1 cellular context compared by ENCODE assay signal in genomic region chr1:45658171-45658570, GRCh38.
A peak's percentile ranks its signal among the peaks of the same experiment; 100 is the strongest.
TF ChIP-seq lines count a peak whose summit lies in the region.

No MANE protein-coding gene starts in this region.

TF ChIP-seq in HepG2, 621 proteins besides CTCF, POLR2A, EP300 and RAD21 (continued from another document and continues in another):
- TF ChIP-seq CSRNP1 (CRISPR knock-in tag; IDR thresholded peaks at IDR 0.05): no peak
- no peak for TF ChIP-seq SPEN (CRISPR knock-in tag; IDR thresholded peaks at IDR 0.05; ENCODE audit: low read depth)
- TF ChIP-seq ZNF768 (CRISPR knock-in tag; IDR thresholded peaks at IDR 0.05): no peak
- no peak for TF ChIP-seq ZBED4 (CRISPR knock-in tag; IDR thresholded peaks at IDR 0.05; ENCODE audit: borderline replicate concordance)
- no peak for TF ChIP-seq ZNF761 (CRISPR knock-in tag; conservative IDR thresholded peaks at IDR 0.05)
- TF ChIP-seq ZZZ3 (CRISPR knock-in tag; IDR thresholded peaks at IDR 0.05; ENCODE audit: borderline replicate concordance): no peak
- no peak for TF ChIP-seq ZNF20 (CRISPR knock-in tag; IDR thresholded peaks at IDR 0.05)
- no peak for TF ChIP-seq ZNF296 (CRISPR knock-in tag; conservative IDR thresholded peaks at IDR 0.05)
- TF ChIP-seq ZMYM2 (CRISPR knock-in tag; IDR thresholded peaks at IDR 0.05): no peak
- no peak for TF ChIP-seq BATF2 (CRISPR knock-in tag; IDR thresholded peaks at IDR 0.05)
- no peak for TF ChIP-seq GPN1 (CRISPR knock-in tag; IDR thresholded peaks at IDR 0.05; ENCODE audit: borderline replicate concordance)
- no peak for TF ChIP-seq CBX5 (CRISPR knock-in tag; IDR thresholded peaks at IDR 0.05; ENCODE audit: borderline replicate concordance)
- no peak for TF ChIP-seq ZSCAN5A (CRISPR knock-in tag; IDR thresholded peaks at IDR 0.05; ENCODE audit: borderline replicate concordance)
- no peak for TF ChIP-seq HNRNPL (IDR thresholded peaks at IDR 0.05; ENCODE audit: low read depth, low read length)
- TF ChIP-seq POGK (CRISPR knock-in tag; conservative IDR thresholded peaks at IDR 0.05): no peak
- no peak for TF ChIP-seq MBD4 (IDR thresholded peaks at IDR 0.05; ENCODE audit: borderline replicate concordance, low read length)
- no peak for TF ChIP-seq CSRNP2 (CRISPR knock-in tag; conservative IDR thresholded peaks at IDR 0.05; ENCODE audit: low read depth)
- TF ChIP-seq HNRNPLL (IDR thresholded peaks at IDR 0.05; ENCODE audit: low read depth, low read length, poor library complexity, severe bottlenecking): no peak
- TF ChIP-seq SALL1 (CRISPR knock-in tag; IDR thresholded peaks at IDR 0.05): peak; percentile 44; the same call in 1 of the 2 replicates
- peak; percentile 17; the same call in 1 of the 2 replicates for TF ChIP-seq RXRA (CRISPR knock-in tag; IDR thresholded peaks at IDR 0.05)
- TF ChIP-seq E2F1 (CRISPR knock-in tag; IDR thresholded peaks at IDR 0.05): no peak
- TF ChIP-seq ARHGAP35 (CRISPR knock-in tag; IDR thresholded peaks at IDR 0.05; ENCODE audit: borderline replicate concordance): no peak
- no peak for TF ChIP-seq ZNF589 (CRISPR knock-in tag; conservative IDR thresholded peaks at IDR 0.05)
- TF ChIP-seq RBFOX2 (IDR thresholded peaks at IDR 0.05; ENCODE audit: low read depth, low read length): no peak
- TF ChIP-seq PHB2 (IDR thresholded peaks at IDR 0.05; ENCODE audit: partially characterized antibody): no peak
- no peak for TF ChIP-seq ZNF513 (CRISPR knock-in tag; conservative IDR thresholded peaks at IDR 0.05)
- no peak for TF ChIP-seq YEATS2 (CRISPR knock-in tag; IDR thresholded peaks at IDR 0.05; ENCODE audit: borderline replicate concordance)
- no peak for TF ChIP-seq CENPT (CRISPR knock-in tag; IDR thresholded peaks at IDR 0.05; ENCODE audit: low read depth)
- no peak for TF ChIP-seq ZBTB10 (CRISPR knock-in tag; IDR thresholded peaks at IDR 0.05; ENCODE audit: borderline replicate concordance)
- TF ChIP-seq ZNF253 (CRISPR knock-in tag; IDR thresholded peaks at IDR 0.05; ENCODE audit: borderline replicate concordance): no peak
- TF ChIP-seq AFF4 (CRISPR knock-in tag; IDR thresholded peaks at IDR 0.05): no peak
- TF ChIP-seq RARA (CRISPR knock-in tag; IDR thresholded peaks at IDR 0.05): peak; percentile 91
- TF ChIP-seq SP140L (CRISPR knock-in tag; IDR thresholded peaks at IDR 0.05; ENCODE audit: borderline replicate concordance): no peak
- no peak for TF ChIP-seq SRSF1 (optimal IDR thresholded peaks at IDR 0.05; ENCODE audit: low read depth, low read length)
- no peak for TF ChIP-seq TCF7L2 (IDR thresholded peaks at IDR 0.05; ENCODE audit: low read depth, low read length)
- no peak for TF ChIP-seq BCL3 (CRISPR knock-in tag; IDR thresholded peaks at IDR 0.05)
- TF ChIP-seq KDM3A (CRISPR knock-in tag; IDR thresholded peaks at IDR 0.05; ENCODE audit: low read depth): no peak
